ENCODE assay signal across 8 cellular contexts in the genomic region with DNA sequence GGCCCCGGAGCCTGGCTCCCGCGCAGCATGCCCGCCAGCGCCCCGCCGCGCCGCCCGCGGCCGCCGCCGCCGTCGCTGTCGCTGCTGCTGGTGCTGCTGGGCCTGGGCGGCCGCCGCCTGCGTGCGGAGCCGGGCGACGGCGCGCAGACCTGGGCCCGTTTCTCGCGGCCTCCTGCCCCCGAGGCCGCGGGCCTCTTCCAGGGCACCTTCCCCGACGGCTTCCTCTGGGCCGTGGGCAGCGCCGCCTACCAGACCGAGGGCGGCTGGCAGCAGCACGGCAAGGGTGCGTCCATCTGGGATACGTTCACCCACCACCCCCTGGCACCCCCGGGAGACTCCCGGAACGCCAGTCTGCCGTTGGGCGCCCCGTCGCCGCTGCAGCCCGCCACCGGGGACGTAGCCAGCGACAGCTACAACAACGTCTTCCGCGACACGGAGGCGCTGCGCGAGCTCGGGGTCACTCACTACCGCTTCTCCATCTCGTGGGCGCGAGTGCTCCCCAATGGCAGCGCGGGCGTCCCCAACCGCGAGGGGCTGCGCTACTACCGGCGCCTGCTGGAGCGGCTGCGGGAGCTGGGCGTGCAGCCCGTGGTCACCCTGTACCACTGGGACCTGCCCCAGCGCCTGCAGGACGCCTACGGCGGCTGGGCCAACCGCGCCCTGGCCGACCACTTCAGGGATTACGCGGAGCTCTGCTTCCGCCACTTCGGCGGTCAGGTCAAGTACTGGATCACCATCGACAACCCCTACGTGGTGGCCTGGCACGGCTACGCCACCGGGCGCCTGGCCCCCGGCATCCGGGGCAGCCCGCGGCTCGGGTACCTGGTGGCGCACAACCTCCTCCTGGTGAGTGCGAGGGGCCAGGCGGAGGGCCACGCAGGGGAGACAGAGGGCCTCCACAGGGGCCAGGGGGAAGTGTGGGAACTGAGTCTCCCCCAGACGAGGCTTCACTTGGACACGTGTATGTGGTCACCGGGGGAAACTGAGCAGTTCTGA. TPM values are rescaled to one million over a fixed set of nuclear protein-coding genes. Genes with fewer than 3 reads are reported as not detected.
DNase-seq lines count a peak whose midpoint lies in the region; ATAC-seq and TF ChIP-seq lines count a peak whose summit lies in the region.

KL (plus strand) TSS at position 10 of the 996 bp plus-strand sequence; CDS start at position 28, 18 bp downstream.

- ATAC-seq in GM19397 (IDR thresholded peaks at IDR 0.05; ENCODE audit: unreplicated experiment) = peak; percentile 36
- ATAC-seq in lower lobe of right lung = peak; percentile 86 to 88
- ATAC-seq in GM19351 (IDR thresholded peaks at IDR 0.05; ENCODE audit: unreplicated experiment) = no peak

- intact Hi-C loops in dorsolateral prefrontal cortex (cut with DNase I) (no loop called here), lower lobe of right lung (cut with DNase I) (no loop called here), thyroid gland (cut with DNase I) (no loop called here)

- peak within 1 kb of the TSS; percentile 8 to 79 (median 70) for H3K4me3 Mint-ChIP-seq in CD8-positive, alpha-beta memory T cell

- H3K9me3 Mint-ChIP-seq in CD8-positive, alpha-beta memory T cell = peaks cover 0 to 4% (median 0%) of the 10 kb centered on the region in 5 donors

- POLR2A ChIA-PET in CD8-positive, alpha-beta memory T cell (lab: Charles Lee) = no interaction called here

- no peaks in the 10 kb centered on the region for H3K9me3 ChIP-seq in CD8-positive, alpha-beta memory T cell (ENCODE audit: low read length)
- H3K9me3 ChIP-seq in lower lobe of right lung (no peaks in the 10 kb centered on the region), thyroid gland (no peaks in the 10 kb centered on the region)

- CTCF ChIA-PET in CD8-positive, alpha-beta memory T cell (lab: Charles Lee) = no interaction called here

- H3K36me3 ChIP-seq in CD8-positive, alpha-beta memory T cell (ENCODE audit: insufficient read depth, low read length) = no peaks in the 10 kb centered on the region
- H3K36me3 ChIP-seq in lower lobe of right lung (no peaks in the 10 kb centered on the region), thyroid gland (no peaks in the 10 kb centered on the region)

- WGBS in thyroid gland, 2 donors = 4 to 30% methylated on average over 5 to 17 of the region's 109 CpGs

- H3K27ac ChIP-seq in CD8-positive, alpha-beta memory T cell (ENCODE audit: low read depth, low read length) = no peak within 1 kb of the TSS
- H3K27ac ChIP-seq in dorsolateral prefrontal cortex (peak within 1 kb of the TSS in 22 of 59 donors; percentile 12 to 72 (median 36)), lower lobe of right lung (peak within 1 kb of the TSS; percentile 91), thyroid gland (peak within 1 kb of the TSS; percentile 30 to 48 (median 34))

- no peaks in the 10 kb centered on the region for H3K4me1 ChIP-seq in CD8-positive, alpha-beta memory T cell (ENCODE audit: insufficient read depth, low read length)
- H3K4me1 ChIP-seq in lower lobe of right lung = peaks cover 18% of the 10 kb centered on the region
- peaks cover 0 to 13% of the 10 kb centered on the region in 2 donors for H3K4me1 ChIP-seq in thyroid gland

- peak in 1 of 56 donors; percentile 7 for TF ChIP-seq CTCF in dorsolateral prefrontal cortex (IDR thresholded peaks at IDR 0.05 in 54 of 56, conservative IDR thresholded peaks at IDR 0.05 in 2 of 56; ENCODE audit: low read depth in 1 of 56, partially characterized antibody in 56 of 56)
- peak; percentile 23 for TF ChIP-seq CTCF in lower lobe of right lung (IDR thresholded peaks at IDR 0.05)
- TF ChIP-seq CTCF in thyroid gland (IDR thresholded peaks at IDR 0.05) = no peak

- H3K36me3 Mint-ChIP-seq in CD8-positive, alpha-beta memory T cell = no peaks in the 10 kb centered on the region

- DNase-seq in CD8-positive, alpha-beta memory T cell = peak in 2 of 5 donors; percentile 17 to 44
- peak; percentile 66 for DNase-seq in NCI-H69 (lab: John Stamatoyannopoulos, UW)
- DNase-seq in dorsolateral prefrontal cortex = no peak
- peak; percentile 74 for DNase-seq in lower lobe of right lung
- DNase-seq in thyroid gland = peak; percentile 16 to 28
- no peak for DNase-seq in 8988T

- peaks cover 46 to 68% of the 10 kb centered on the region in 2 donors for H3K27me3 Mint-ChIP-seq in CD8-positive, alpha-beta memory T cell

- no peak for TF ChIP-seq POLR2A in thyroid gland (IDR thresholded peaks at IDR 0.05)

- peak within 1 kb of the TSS; percentile 12 for H3K4me3 ChIP-seq in CD8-positive, alpha-beta memory T cell (ENCODE audit: low read length)
- H3K4me3 ChIP-seq in dorsolateral prefrontal cortex = peak within 1 kb of the TSS; percentile 28 to 71 (median 54)
- peak within 1 kb of the TSS; percentile 73 for H3K4me3 ChIP-seq in lower lobe of right lung
- H3K4me3 ChIP-seq in thyroid gland (replicated peaks in 1 of 3) = peak within 1 kb of the TSS; percentile 13 to 32 (median 24)

- H3K27ac Mint-ChIP-seq in CD8-positive, alpha-beta memory T cell = peak within 1 kb of the TSS in 1 of 8 donors; percentile 54

- H3K27me3 ChIP-seq in CD8-positive, alpha-beta memory T cell (ENCODE audit: insufficient read depth, low read length, poor library complexity, severe bottlenecking) = peaks cover 14% of the 10 kb centered on the region
- H3K27me3 ChIP-seq in dorsolateral prefrontal cortex (peaks cover 0 to 35% (median 17%) of the 10 kb centered on the region in 45 donors), lower lobe of right lung (ENCODE audit: low read depth) (peaks cover 19% of the 10 kb centered on the region), thyroid gland (no peaks in the 10 kb centered on the region)

- peaks cover 10 to 21% (median 16%) of the 10 kb centered on the region in 3 donors for H3K4me1 Mint-ChIP-seq in CD8-positive, alpha-beta memory T cell

RNA-seq across cellular contexts. Expression of gene KL, which starts in this region (rescaled TPM):
- total RNA-seq in CD8-positive, alpha-beta memory T cell = under 1 TPM; 0.20 to 0.35 TPM
- polyA plus RNA-seq in CD8-positive, alpha-beta memory T cell = not detected
- total RNA-seq in dorsolateral prefrontal cortex (1 to 10 TPM in 76 of 120 experiments, under 1 TPM in 44; 0.55 to 2.3 (median 1.1) TPM), lower lobe of right lung (14.7 TPM), thyroid gland (1 to 10 TPM; 1.4 to 4.5 (median 2.8) TPM)

Comparison
In these comparisons a context has a peak if more than half of its experiments do, and no peak if none do; other contexts are left out.
1. DNase-seq: peak in NCI-H69 (single experiment), lower lobe of right lung (single experiment) and thyroid gland (2 of 2); none in dorsolateral prefrontal cortex (0 of 10) and 8988T (single experiment).
2. H3K4me3 ChIP-seq: peak in every context shown above with its lines; median percentile 73 in lower lobe of right lung; 54 in dorsolateral prefrontal cortex; 24 in thyroid gland; 12 in CD8-positive, alpha-beta memory T cell.